In genomic region chr9:122930933-122931850, GRCh38 we compare ENCODE assay signal across 1 cellular context.
TF ChIP-seq lines count a peak whose summit lies in the region.

Gene ZBTB26 (minus strand): TSS chr9:122931512. CDS start chr9:122919934, 11,578 bp downstream.

TF ChIP-seq in HepG2, 621 proteins besides CTCF, POLR2A, EP300 and RAD21 (continued from another document and continues in another):
- TF ChIP-seq RBM22 (optimal IDR thresholded peaks at IDR 0.05; ENCODE audit: low read length) = no peak
- TF ChIP-seq NCOA5 (CRISPR knock-in tag; IDR thresholded peaks at IDR 0.05) = no peak
- TF ChIP-seq MTA1 (CRISPR knock-in tag; IDR thresholded peaks at IDR 0.05; ENCODE audit: borderline replicate concordance) = peak; percentile 54; the same call in 1 of the 2 replicates
- TF ChIP-seq ZKSCAN5 (CRISPR knock-in tag; IDR thresholded peaks at IDR 0.05) = no peak
- TF ChIP-seq RNF2 (conservative IDR thresholded peaks at IDR 0.05; ENCODE audit: low read depth) = no peak
- TF ChIP-seq JUNB (CRISPR knock-in tag; IDR thresholded peaks at IDR 0.05; ENCODE audit: borderline replicate concordance) = no peak
- TF ChIP-seq AHDC1 (CRISPR knock-in tag; IDR thresholded peaks at IDR 0.05; ENCODE audit: borderline replicate concordance) = no peak
- peak; percentile 13; the same call in 1 of the 2 replicates for TF ChIP-seq ARNTL (CRISPR knock-in tag; IDR thresholded peaks at IDR 0.05)
- TF ChIP-seq CREB1 (IDR thresholded peaks at IDR 0.05) = peak; percentile 54
- peak; percentile 70 for TF ChIP-seq CREB1 (CRISPR knock-in tag; IDR thresholded peaks at IDR 0.05)
- TF ChIP-seq ZNF18 (CRISPR knock-in tag; IDR thresholded peaks at IDR 0.05; ENCODE audit: insufficient replicate concordance) = no peak
- TF ChIP-seq ZNF660 (CRISPR knock-in tag; IDR thresholded peaks at IDR 0.05; ENCODE audit: borderline replicate concordance, low read depth) = no peak
- peak in 1 of 2 experiments; percentile 22; a peak in 1 of 4 replicates for TF ChIP-seq REST (IDR thresholded peaks at IDR 0.05; ENCODE audit: borderline replicate concordance in 1 of 2, low read depth in 1 of 2, low read length in 2 of 2)
- no peak for TF ChIP-seq ZNF784 (CRISPR knock-in tag; IDR thresholded peaks at IDR 0.05; ENCODE audit: borderline replicate concordance)
- TF ChIP-seq DR1 (CRISPR knock-in tag; IDR thresholded peaks at IDR 0.05) = peak; percentile 42; the same call in 1 of the 2 replicates
- TF ChIP-seq TERF1 (CRISPR knock-in tag; IDR thresholded peaks at IDR 0.05) = no peak
- TF ChIP-seq HNF4G (IDR thresholded peaks at IDR 0.05; ENCODE audit: borderline replicate concordance, low read depth, low read length) = peak; percentile 24; the same call in 1 of the 2 replicates
- TF ChIP-seq HNF4G (CRISPR knock-in tag; IDR thresholded peaks at IDR 0.05; ENCODE audit: borderline replicate concordance, low read depth) = peak; percentile 31; the same call in 1 of the 2 replicates
- TF ChIP-seq TMF1 (CRISPR knock-in tag; IDR thresholded peaks at IDR 0.05; ENCODE audit: low read depth) = peak; percentile 46
- TF ChIP-seq CEBPB (IDR thresholded peaks at IDR 0.05; ENCODE audit: borderline replicate concordance, low read depth, low read length) = no peak
- no peak for TF ChIP-seq ZNF747 (CRISPR knock-in tag; IDR thresholded peaks at IDR 0.05; ENCODE audit: borderline replicate concordance)
- 0 out of 2 replicates have a peak, but pooled peaks have one; percentile 19 for TF ChIP-seq NAIF1 (CRISPR knock-in tag; IDR thresholded peaks at IDR 0.05; ENCODE audit: borderline replicate concordance)
- peak; percentile 75 for TF ChIP-seq THAP9 (CRISPR knock-in tag; IDR thresholded peaks at IDR 0.05; ENCODE audit: borderline replicate concordance)
- no peak for TF ChIP-seq ZNF274 (CRISPR knock-in tag; IDR thresholded peaks at IDR 0.05)
- TF ChIP-seq PCBP2 (optimal IDR thresholded peaks at IDR 0.05; ENCODE audit: low read depth, low read length, poor library complexity, severe bottlenecking) = no peak
- TF ChIP-seq KDM5B (CRISPR knock-in tag; IDR thresholded peaks at IDR 0.05; ENCODE audit: borderline replicate concordance) = peak; percentile 67; the same call in 1 of the 2 replicates
- no peak for TF ChIP-seq HOXD1 (CRISPR knock-in tag; IDR thresholded peaks at IDR 0.05)
- no peak; the same call in 1 of the 2 replicates for TF ChIP-seq CBFB (CRISPR knock-in tag; IDR thresholded peaks at IDR 0.05)
- TF ChIP-seq NRL (CRISPR knock-in tag; IDR thresholded peaks at IDR 0.05; ENCODE audit: borderline replicate concordance) = peak; percentile 67; the same call in 1 of the 2 replicates
- 0 out of 2 replicates have a peak, but pooled peaks have one; percentile 30 for TF ChIP-seq ZNF609 (CRISPR knock-in tag; IDR thresholded peaks at IDR 0.05; ENCODE audit: borderline replicate concordance)
- no peak for TF ChIP-seq CAMTA2 (CRISPR knock-in tag; IDR thresholded peaks at IDR 0.05; ENCODE audit: borderline replicate concordance)
